In genomic region chr18:51811883-51812282, GRCh38 we compare ENCODE assay signal across 17 cellular contexts.
A peak's percentile ranks its signal among the peaks of the same experiment; 100 is the strongest.
DNase-seq lines count a peak whose midpoint lies in the region; ATAC-seq and TF ChIP-seq lines count a peak whose summit lies in the region.
"Had no signal": no experiment of that assay in that cellular context is flagged by ENCODE, and none has a peak within 500 bp of the region (broad histone marks: within the 10 kb centered on the region; RNA-seq: fewer than 3 reads in every experiment).

No MANE protein-coding gene starts in this region.

- ATAC-seq in GM18508 (IDR thresholded peaks at IDR 0.05; ENCODE audit: insufficient read depth, unreplicated experiment) (peak; percentile 54), GM19463 (IDR thresholded peaks at IDR 0.05; ENCODE audit: unreplicated experiment) (peak; percentile 66), HG02870 (IDR thresholded peaks at IDR 0.05; ENCODE audit: unreplicated experiment) (peak; percentile 81), heart left ventricle (no peak)
- no peak for ATAC-seq in CD8-positive, alpha-beta T cell

- no peaks in the 10 kb centered on the region for H3K27me3 Mint-ChIP-seq in CD8-positive, alpha-beta T cell (ENCODE audit: low read depth)

- H4K20me1 ChIP-seq in OCI-LY3 (ENCODE audit: insufficient read depth, low read length): no peaks in the 10 kb centered on the region

- DNase-seq in heart left ventricle: no peak
- DNase-seq in HEK293T (ENCODE audit: extremely low spot score): no peak
- DNase-seq in lower leg skin (ENCODE audit: low spot score in 2 of 2): no peak
- no peak for DNase-seq in CD8-positive, alpha-beta T cell
- DNase-seq: AML-193, HCEC 1CT, IMR-90, NCI-H1417 treated with DMSO at 0.1 percent for 48 hours, NCI-H2029 treated with DMSO at 0.1 percent for 48 hours, NCI-H524 treated with DMSO at 0.1 percent for 48 hours, OCI-M1, SW 1271 had no signal

- H2AFZ ChIP-seq in OCI-LY3 (ENCODE audit: low read depth, low read length): peak overlapping the region; percentile 34

- H3K27ac ChIP-seq in OCI-LY3 (ENCODE audit: low read length) (no peak overlapping the region), heart left ventricle (no peak overlapping the region)
- no peak overlapping the region for H3K27ac ChIP-seq in CD8-positive, alpha-beta T cell (ENCODE audit: low read depth, low read length)
- H3K27ac ChIP-seq: SJSA1 had no signal

- no peak overlapping the region for H3K4me3 Mint-ChIP-seq in CD8-positive, alpha-beta T cell

- H3K4me2 ChIP-seq in OCI-LY3 (ENCODE audit: low read length): no peak overlapping the region

- no peak overlapping the region for H3K27ac Mint-ChIP-seq in CD8-positive, alpha-beta T cell

- WGBS in heart left ventricle, 4 donors: 66 to 85% (median 75%) methylated on average over 2 of the region's 2 CpGs
- WGBS in lower leg skin, 2 donors: 87 to 88% methylated on average over 2 of the region's 2 CpGs

- H3K27me3 ChIP-seq in OCI-LY3 (ENCODE audit: low read depth, low read length): no peaks in the 10 kb centered on the region
- H3K27me3 ChIP-seq in heart left ventricle: no peaks in the 10 kb centered on the region
- H3K27me3 ChIP-seq in CD8-positive, alpha-beta T cell (ENCODE audit: insufficient read depth, low read length): no peaks in the 10 kb centered on the region
- H3K27me3 ChIP-seq: SJSA1 had no signal

- no peaks in the 10 kb centered on the region for H3K79me2 ChIP-seq in OCI-LY3 (ENCODE audit: low read length)

- H3K4me1 ChIP-seq in OCI-LY3 (ENCODE audit: low read length): peaks cover 16% of the 10 kb centered on the region
- H3K4me1 ChIP-seq in heart left ventricle: no peaks in the 10 kb centered on the region
- H3K4me1 ChIP-seq in CD8-positive, alpha-beta T cell (ENCODE audit: insufficient read depth, low read length): no peaks in the 10 kb centered on the region
- H3K4me1 ChIP-seq: SJSA1 had no signal

- CTCF ChIA-PET in HEK293T (lab: Yijun Ruan, JAX): no interaction called here
- CTCF ChIA-PET in CD8-positive, alpha-beta T cell (lab: Charles Lee): interaction anchor here (0.9 kb wide), 1 partner anchor 11 kb away, joined by 3 read pairs; no protein-coding TSS in a partner anchor

- H3K4me3 ChIP-seq in OCI-LY3 (ENCODE audit: low read length): no peak overlapping the region
- no peak overlapping the region for H3K4me3 ChIP-seq in heart left ventricle
- H3K4me3 ChIP-seq in lower leg skin (ENCODE audit: low read depth, poor library complexity, severe bottlenecking): no peak overlapping the region
- no peak overlapping the region for H3K4me3 ChIP-seq in CD8-positive, alpha-beta T cell (ENCODE audit: low read depth, low read length)
- H3K4me3 ChIP-seq: SJSA1 had no signal

- no peaks in the 10 kb centered on the region for H3K36me3 Mint-ChIP-seq in CD8-positive, alpha-beta T cell

- no peak for TF ChIP-seq CTCF in OCI-LY3 (IDR thresholded peaks at IDR 0.05; ENCODE audit: low read depth, low read length)
- TF ChIP-seq CTCF in heart left ventricle (IDR thresholded peaks at IDR 0.05): no peak
- TF ChIP-seq CTCF in lower leg skin (IDR thresholded peaks at IDR 0.05): no peak
- no peak for TF ChIP-seq CTCF in CD8-positive, alpha-beta T cell (IDR thresholded peaks at IDR 0.05)

- TF ChIP-seq POLR2A in heart left ventricle (IDR thresholded peaks at IDR 0.05) (no peak), lower leg skin (IDR thresholded peaks at IDR 0.05) (no peak)

- H3K9me3 Mint-ChIP-seq in CD8-positive, alpha-beta T cell: no peaks in the 10 kb centered on the region

- H3K9me3 ChIP-seq in OCI-LY3 (ENCODE audit: insufficient read depth, low read length): no peaks in the 10 kb centered on the region
- no peaks in the 10 kb centered on the region for H3K9me3 ChIP-seq in heart left ventricle
- no peaks in the 10 kb centered on the region for H3K9me3 ChIP-seq in CD8-positive, alpha-beta T cell (ENCODE audit: low read length)
- H3K9me3 ChIP-seq: SJSA1 had no signal

- POLR2A ChIA-PET in HEK293T (lab: Yijun Ruan, JAX): no interaction called here
- POLR2A ChIA-PET in CD8-positive, alpha-beta T cell (lab: Charles Lee): no interaction called here

- peaks cover 5% of the 10 kb centered on the region for H3K36me3 ChIP-seq in OCI-LY3 (replicated peaks; ENCODE audit: low read depth, low read length)
- H3K36me3 ChIP-seq in heart left ventricle: no peaks in the 10 kb centered on the region
- no peaks in the 10 kb centered on the region for H3K36me3 ChIP-seq in CD8-positive, alpha-beta T cell (ENCODE audit: insufficient read depth, low read length)
- H3K36me3 ChIP-seq: SJSA1 had no signal

- H3K9ac ChIP-seq in OCI-LY3 (ENCODE audit: low read length): no peak overlapping the region

- intact Hi-C loops in heart left ventricle (cut with DNase I): loop anchor here in 1 of 10 donors (10.0 kb wide), 1 partner anchor 1293 kb away; no protein-coding TSS in a partner anchor
- intact Hi-C loops in lower leg skin (cut with DNase I; ENCODE audit: low total_unique reads): no loop called here
- intact Hi-C loops in CD8-positive, alpha-beta T cell (cut with DNase I, micrococcal nuclease): no loop called here

- no peaks in the 10 kb centered on the region for H3K4me1 Mint-ChIP-seq in CD8-positive, alpha-beta T cell (ENCODE audit: low read depth)

TF ChIP-seq in HEK293T, 16 proteins besides CTCF, POLR2A, EP300 and RAD21:
- TF ChIP-seq SUZ12 (IDR thresholded peaks at IDR 0.05) (no peak), ELF4 (IDR thresholded peaks at IDR 0.05) (no peak), SP1 (IDR thresholded peaks at IDR 0.05) (no peak), TARDBP (IDR thresholded peaks at IDR 0.05) (no peak), CTBP1 (IDR thresholded peaks at IDR 0.05; ENCODE audit: borderline replicate concordance) (no peak), ARNT (IDR thresholded peaks at IDR 0.05) (no peak), L3MBTL2 (conservative IDR thresholded peaks at IDR 0.05) (no peak), NFRKB (IDR thresholded peaks at IDR 0.05) (no peak), ZNF384 (IDR thresholded peaks at IDR 0.05) (no peak), LEF1 (IDR thresholded peaks at IDR 0.05; ENCODE audit: borderline replicate concordance) (no peak), BHLHE40 (IDR thresholded peaks at IDR 0.05; ENCODE audit: borderline replicate concordance) (no peak), HDGF (IDR thresholded peaks at IDR 0.05; ENCODE audit: borderline replicate concordance) (no peak), FOXA1 (IDR thresholded peaks at IDR 0.05) (no peak), FOXM1 (IDR thresholded peaks at IDR 0.05; ENCODE audit: borderline replicate concordance) (no peak), FOXK2 (IDR thresholded peaks at IDR 0.05) (no peak)
- TF ChIP-seq, protein P1, sequence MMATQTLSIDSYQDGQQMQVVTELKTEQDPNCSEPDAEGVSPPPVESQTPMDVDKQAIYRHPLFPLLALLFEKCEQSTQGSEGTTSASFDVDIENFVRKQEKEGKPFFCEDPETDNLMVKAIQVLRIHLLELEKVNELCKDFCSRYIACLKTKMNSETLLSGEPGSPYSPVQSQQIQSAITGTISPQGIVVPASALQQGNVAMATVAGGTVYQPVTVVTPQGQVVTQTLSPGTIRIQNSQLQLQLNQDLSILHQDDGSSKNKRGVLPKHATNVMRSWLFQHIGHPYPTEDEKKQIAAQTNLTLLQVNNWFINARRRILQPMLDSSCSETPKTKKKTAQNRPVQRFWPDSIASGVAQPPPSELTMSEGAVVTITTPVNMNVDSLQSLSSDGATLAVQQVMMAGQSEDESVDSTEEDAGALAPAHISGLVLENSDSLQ (IDR thresholded peaks at IDR 0.05): no peak

Comparison
In these comparisons a context has a peak if more than half of its experiments do, and no peak if none do; other contexts are left out.
1. ATAC-seq: peak in GM18508 (single experiment), GM19463 (single experiment) and HG02870 (single experiment); none in heart left ventricle (0 of 4) and CD8-positive, alpha-beta T cell (single experiment).